8 cellular contexts compared by ENCODE assay signal in the genomic region with DNA sequence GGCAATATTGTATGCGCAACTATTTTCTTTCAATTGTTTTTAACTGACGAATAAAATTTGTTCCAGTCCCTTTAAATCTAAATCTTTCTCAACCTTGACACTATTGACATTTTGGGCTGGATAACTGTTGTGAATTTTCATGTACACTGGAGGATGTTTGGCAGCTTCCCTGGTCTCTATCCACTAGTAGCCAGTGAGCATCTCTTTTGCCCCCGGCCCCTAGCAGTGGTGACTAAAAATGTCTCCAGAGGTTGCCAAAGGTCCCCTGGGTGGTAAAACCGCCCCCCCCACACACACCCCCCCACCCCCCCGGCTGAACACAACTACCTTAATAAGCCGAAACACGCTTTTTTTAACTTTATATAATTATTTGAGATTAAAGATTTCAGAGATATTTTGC. TPM values are rescaled to one million over a fixed set of nuclear protein-coding genes. Genes with fewer than 3 reads are reported as not detected.
DNase-seq lines count a peak whose midpoint lies in the region; ATAC-seq and TF ChIP-seq lines count a peak whose summit lies in the region.

No MANE protein-coding gene starts in this region.

- no peaks in the 10 kb centered on the region for H3K27me3 ChIP-seq in DND-41 (ENCODE audit: insufficient read depth, low read length, poor library complexity)
- H3K27me3 ChIP-seq in duodenal mucosa (ENCODE audit: control insufficient read depth in 1 of 2, insufficient read depth in 2 of 2, low read length in 2 of 2), result no peaks in the 10 kb centered on the region
- no peaks in the 10 kb centered on the region for H3K27me3 ChIP-seq in osteoblast (ENCODE audit: insufficient read depth, low read length)

- peaks cover 67% of the 10 kb centered on the region for H3K79me2 ChIP-seq in DND-41 (ENCODE audit: insufficient read depth, low read length)
- peaks cover 57% of the 10 kb centered on the region for H3K79me2 ChIP-seq in osteoblast (ENCODE audit: insufficient read depth, low read length)

- TF ChIP-seq CTCF in DND-41 (IDR thresholded peaks at IDR 0.05; ENCODE audit: borderline replicate concordance, extremely low read depth, low read length, poor library complexity, severe bottlenecking) (no peak), osteoblast (IDR thresholded peaks at IDR 0.05; ENCODE audit: extremely low read depth, low read depth, low read length) (no peak)

- peak overlapping the region; percentile 93 for H3K27ac ChIP-seq in DND-41 (ENCODE audit: low read length)
- H3K27ac ChIP-seq in duodenal mucosa (ENCODE audit: low read depth, low read length), result no peak overlapping the region
- no peak overlapping the region for H3K27ac ChIP-seq in osteoblast (ENCODE audit: low read depth, low read length)

- H3K4me2 ChIP-seq in DND-41 (ENCODE audit: insufficient read depth, low read length) (peak overlapping the region; percentile 67), osteoblast (ENCODE audit: insufficient read depth, low read length) (peak overlapping the region; percentile 82)

- H3K4me3 ChIP-seq in DND-41 (ENCODE audit: low read depth in 1 of 2, low read length in 2 of 2), result peak overlapping the region; percentile 60 to 85; a peak in 3 of 4 replicates
- peak overlapping the region; percentile 62 to 79 for H3K4me3 ChIP-seq in duodenal mucosa (ENCODE audit: low read depth in 1 of 2, low read length in 2 of 2)
- H3K4me3 ChIP-seq in osteoblast (ENCODE audit: insufficient read depth, low read length), result peak overlapping the region; percentile 80

- H2AFZ ChIP-seq in DND-41 (ENCODE audit: low read depth, low read length), result peak overlapping the region; percentile 89
- H2AFZ ChIP-seq in osteoblast (ENCODE audit: low read length), result no peak overlapping the region

- H3K4me1 ChIP-seq in DND-41 (ENCODE audit: insufficient read depth, low read length) (peaks cover 39% of the 10 kb centered on the region), duodenal mucosa (ENCODE audit: control insufficient read depth in 1 of 2, insufficient read depth in 2 of 2, low read length in 2 of 2) (peaks cover 0 to 7% of the 10 kb centered on the region in 2 donors), osteoblast (ENCODE audit: insufficient read depth, low read length) (peaks cover 6% of the 10 kb centered on the region)

- ATAC-seq in DND-41 (ENCODE audit: insufficient read depth, low read depth) (no peak), GM18873 (IDR thresholded peaks at IDR 0.05; ENCODE audit: low FRiP score, unreplicated experiment) (no peak)

- peak; percentile 7 for DNase-seq in DND-41
- DNase-seq in NAMALWA (ENCODE audit: low spot score), result peak; percentile 10
- DNase-seq in osteoblast (ENCODE audit: insufficient read length, low spot score, missing footprints), result peak; percentile 61
- DNase-seq in NCI-H510A treated with DMSO at 0.1 percent for 48 hours (lab: John Stamatoyannopoulos, UW), result no peak
- DNase-seq in SKM-1 treated with dmso at 0.1 percent for 144 hours (lab: John Stamatoyannopoulos, UW; ENCODE audit: unreplicated experiment), result no peak
- DNase-seq in stimulated activated CD4-positive, alpha-beta T cell treated with anti-CD3 and anti-CD28 coated beads, Interleukin-4, amount 100 ng/mL, for 1 hour, result no peak

- H3K9ac ChIP-seq in DND-41 (ENCODE audit: low read depth, low read length) (peak overlapping the region; percentile 84), duodenal mucosa (ENCODE audit: low read depth in 1 of 2, low read length in 2 of 2) (peak overlapping the region; percentile 33 to 57)

- H3K9me3 ChIP-seq in DND-41 (ENCODE audit: insufficient read depth, low read length, severe bottlenecking) (no peaks in the 10 kb centered on the region), duodenal mucosa (ENCODE audit: control insufficient read depth in 1 of 2, low read length in 2 of 2) (no peaks in the 10 kb centered on the region), osteoblast (ENCODE audit: low read depth, low read length) (no peaks in the 10 kb centered on the region)

- H4K20me1 ChIP-seq in DND-41 (ENCODE audit: insufficient read depth, low read length), result no peaks in the 10 kb centered on the region
- no peaks in the 10 kb centered on the region for H4K20me1 ChIP-seq in osteoblast (ENCODE audit: insufficient read depth, low read length)

- H3K36me3 ChIP-seq in DND-41 (ENCODE audit: insufficient read depth, low read length), result peaks cover 13% of the 10 kb centered on the region
- H3K36me3 ChIP-seq in duodenal mucosa (ENCODE audit: control insufficient read depth in 1 of 2, insufficient read depth in 2 of 2, low read length in 2 of 2), result no peaks in the 10 kb centered on the region
- H3K36me3 ChIP-seq in osteoblast (ENCODE audit: insufficient read depth, low read length), result peaks cover 3% of the 10 kb centered on the region

RNA-seq across cellular contexts. Expression of a gene that starts 0.5 kb away (rescaled TPM):
- 3.6 and 3.8 TPM in 2 replicates for total RNA-seq in osteoblast

RNA-seq across cellular contexts. Expression of a gene that starts 0.9 kb away (rescaled TPM):
- 23.3 and 29.0 TPM in 2 replicates for total RNA-seq in osteoblast

Comparison
In these comparisons a context has a peak if more than half of its experiments do, and no peak if none do; other contexts are left out.
1. DNase-seq: peak in DND-41 (single experiment), NAMALWA (single experiment) and osteoblast (single experiment); none in NCI-H510A treated with DMSO at 0.1 percent for 48 hours (single experiment), SKM-1 treated with dmso at 0.1 percent for 144 hours (single experiment) and stimulated activated CD4-positive, alpha-beta T cell treated with anti-CD3 and anti-CD28 coated beads, Interleukin-4, amount 100 ng/mL, for 1 hour (single experiment).
2. Peak in every context shown above with its lines, with median percentiles within 50 percentile points of each other: H3K4me3 ChIP-seq.